7 cellular contexts compared by ENCODE assay signal in the genomic region with DNA sequence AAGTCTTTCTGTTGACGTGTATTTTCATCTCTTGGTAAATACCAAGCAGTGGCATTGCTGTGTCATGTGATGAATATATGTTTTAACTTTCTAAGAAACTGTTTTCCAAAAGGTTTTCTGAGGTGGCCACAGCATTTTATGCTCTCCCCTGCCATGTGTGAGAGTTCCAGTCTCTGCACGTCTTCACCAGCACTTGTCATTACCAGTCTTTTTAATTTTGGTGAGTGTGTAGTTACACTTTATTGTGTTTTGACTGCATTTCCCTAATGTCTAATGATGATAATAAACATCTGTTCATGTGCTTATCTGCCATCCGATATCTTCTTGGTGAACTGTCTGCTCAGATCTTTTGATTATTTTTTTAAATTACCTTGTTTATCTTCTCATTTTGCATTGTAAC. TPM values are rescaled to one million over a fixed set of nuclear protein-coding genes. Genes with fewer than 3 reads are reported as not detected.
"Had no signal": no experiment of that assay in that cellular context is flagged by ENCODE, and none has a peak within 500 bp of the region (broad histone marks: within the 10 kb centered on the region; RNA-seq: fewer than 3 reads in every experiment).

No MANE protein-coding gene starts in this region.

- H3K4me3 ChIP-seq: GM12878 had no signal

- FAIRE-seq: G401.6, GM12878, GM12891, GM12892 had no signal

- DNase-seq: GDM1, GF-D8 had no signal

RNA-seq across cellular contexts. Expression of gene GADD45G, which starts 27.4 kb away (rescaled TPM):
- total RNA-seq: G401 had no signal
